ENCODE assay signal across 1 cellular context in genomic region chr5:43007911-43008368, GRCh38.
TF ChIP-seq lines count a peak whose summit lies in the region.

No MANE protein-coding gene starts in this region.

TF ChIP-seq in K562, 482 proteins besides CTCF, POLR2A, EP300 and RAD21 (continued from another document and continues in another):
- TF ChIP-seq TSHZ1 (CRISPR knock-in tag; IDR thresholded peaks at IDR 0.05) = no peak
- no peak; the same call in 1 of the 2 replicates for TF ChIP-seq ZBTB1 (CRISPR knock-in tag; IDR thresholded peaks at IDR 0.05; ENCODE audit: borderline replicate concordance, low read depth)
- TF ChIP-seq MAX (CRISPR knock-in tag; IDR thresholded peaks at IDR 0.05) = no peak
- TF ChIP-seq GABPB1 (CRISPR knock-in tag; IDR thresholded peaks at IDR 0.05) = no peak
- no peak for TF ChIP-seq ZHX1 (conservative IDR thresholded peaks at IDR 0.05; ENCODE audit: low read length)
- peak; percentile 92 for TF ChIP-seq L3MBTL2 (IDR thresholded peaks at IDR 0.05)
- no peak for TF ChIP-seq MTA3 (IDR thresholded peaks at IDR 0.05; ENCODE audit: borderline replicate concordance)
- TF ChIP-seq IRF2 (CRISPR knock-in tag; IDR thresholded peaks at IDR 0.05) = no peak
- no peak for TF ChIP-seq ZNF668 (CRISPR knock-in tag; IDR thresholded peaks at IDR 0.05)
- TF ChIP-seq IFI16 (CRISPR knock-in tag; IDR thresholded peaks at IDR 0.05) = no peak
- no peak for TF ChIP-seq CHD4 (IDR thresholded peaks at IDR 0.05; ENCODE audit: insufficient read depth, insufficient replicate concordance, low read depth, low read length, poor library complexity, severe bottlenecking)
- no peak; the same call in 1 of the 2 replicates for TF ChIP-seq CREB3 (tag; conservative IDR thresholded peaks at IDR 0.05; ENCODE audit: low read depth)
- no peak for TF ChIP-seq TRIM25 (IDR thresholded peaks at IDR 0.05; ENCODE audit: borderline replicate concordance)
- TF ChIP-seq MTA1 (IDR thresholded peaks at IDR 0.05; ENCODE audit: borderline replicate concordance) = no peak
- no peak for TF ChIP-seq SMAD3 (CRISPR knock-in tag; conservative IDR thresholded peaks at IDR 0.05)
- no peak for TF ChIP-seq RNF2 (IDR thresholded peaks at IDR 0.05)
- TF ChIP-seq ZKSCAN1 (IDR thresholded peaks at IDR 0.05; ENCODE audit: low read depth, low read length) = no peak
- TF ChIP-seq MCM7 (IDR thresholded peaks at IDR 0.05) = no peak
- TF ChIP-seq POLR3G (IDR thresholded peaks at IDR 0.05; ENCODE audit: extremely low read depth, insufficient read length, insufficient replicate concordance) = no peak
- TF ChIP-seq NR2C2 (CRISPR knock-in tag; IDR thresholded peaks at IDR 0.05) = no peak
- TF ChIP-seq NR2C2 (tag; IDR thresholded peaks at IDR 0.05) = no peak; the same call in 1 of the 2 replicates
- TF ChIP-seq DDX20 (tag; IDR thresholded peaks at IDR 0.05; ENCODE audit: low read depth) = no peak
- TF ChIP-seq ZNF239 (CRISPR knock-in tag; IDR thresholded peaks at IDR 0.05) = no peak
- peak; percentile 97; the same call in 1 of the 2 replicates for TF ChIP-seq BRD4 (IDR thresholded peaks at IDR 0.05)
- TF ChIP-seq ZNF197 (CRISPR knock-in tag; IDR thresholded peaks at IDR 0.05; ENCODE audit: low read depth) = no peak
- no peak for TF ChIP-seq FOXO4 (CRISPR knock-in tag; IDR thresholded peaks at IDR 0.05)
- no peak for TF ChIP-seq ZNF444 (CRISPR knock-in tag; IDR thresholded peaks at IDR 0.05)
- TF ChIP-seq LCOR (CRISPR knock-in tag; IDR thresholded peaks at IDR 0.05) = no peak
- no peak for TF ChIP-seq MAZ (CRISPR knock-in tag; conservative IDR thresholded peaks at IDR 0.05 in 1 of 2, IDR thresholded peaks at IDR 0.05 in 1 of 2)
- no peak for TF ChIP-seq ZNF740 (CRISPR knock-in tag; IDR thresholded peaks at IDR 0.05)
- TF ChIP-seq ZNF740 (tag; IDR thresholded peaks at IDR 0.05) = no peak
- no peak for TF ChIP-seq CC2D1A (IDR thresholded peaks at IDR 0.05)
- no peak for TF ChIP-seq REST (CRISPR knock-in tag; IDR thresholded peaks at IDR 0.05; ENCODE audit: low read depth)
- TF ChIP-seq CAMTA2 (CRISPR knock-in tag; conservative IDR thresholded peaks at IDR 0.05) = 0 out of 2 replicates have a peak, but pooled peaks have one; percentile 16
- no peak for TF ChIP-seq RBBP5 (IDR thresholded peaks at IDR 0.05; ENCODE audit: borderline replicate concordance, insufficient read depth, low read length, poor library complexity, severe bottlenecking)
- TF ChIP-seq ZNF253 (CRISPR knock-in tag; conservative IDR thresholded peaks at IDR 0.05) = no peak
- no peak for TF ChIP-seq SMARCE1 (IDR thresholded peaks at IDR 0.05)
- no peak for TF ChIP-seq ZNF121 (CRISPR knock-in tag; conservative IDR thresholded peaks at IDR 0.05)
- TF ChIP-seq NFIC (IDR thresholded peaks at IDR 0.05) = no peak
- TF ChIP-seq SPI1 (IDR thresholded peaks at IDR 0.05; ENCODE audit: borderline replicate concordance, low read depth, low read length) = peak; percentile 87
- peak; percentile 52; the same call in 1 of the 2 replicates for TF ChIP-seq RFX7 (CRISPR knock-in tag; IDR thresholded peaks at IDR 0.05)
